Comparison of ENCODE assay signal across 15 cellular contexts in genomic region chr13:43127827-43128226, GRCh38.
A peak's percentile ranks its signal among the peaks of the same experiment; 100 is the strongest.
DNase-seq lines count a peak whose midpoint lies in the region; ATAC-seq and TF ChIP-seq lines count a peak whose summit lies in the region.
"Had no signal": no experiment of that assay in that cellular context is flagged by ENCODE, and none has a peak within 500 bp of the region (broad histone marks: within the 10 kb centered on the region; RNA-seq: fewer than 3 reads in every experiment).

No MANE protein-coding gene starts in this region.

- peak; percentile 49 for ATAC-seq in HG02884 (IDR thresholded peaks at IDR 0.05; ENCODE audit: unreplicated experiment)
- ATAC-seq: upper lobe of right lung had no signal

- H3K27ac ChIP-seq in caudate nucleus (ENCODE audit: low read depth, low read length): peak overlapping the region; percentile 9
- H3K27ac ChIP-seq: upper lobe of right lung had no signal

- H3K4me1 Mint-ChIP-seq in nephron progenitor cell: peaks cover 47% of the 10 kb centered on the region
- H3K4me1 Mint-ChIP-seq in activated T-helper 1 cell treated with anti-CD3 and anti-CD28 coated beads, Interleukin-12 subunit alpha, Interleukin-12 subunit beta, Interleukin-2, Interleukin-4 antibody, amounts not matched to agents 30 ng/mL and 10 ng/mL and 1 ng/mL, durations not matched to agents 14 hours and 24 hours and 36 hours (ENCODE audit: low read depth): peaks cover 11% of the 10 kb centered on the region

- peaks cover 2% of the 10 kb centered on the region for H3K27me3 Mint-ChIP-seq in nephron progenitor cell (ENCODE audit: low read depth, poor library complexity)
- peaks cover 3% of the 10 kb centered on the region for H3K27me3 Mint-ChIP-seq in activated T-helper 1 cell treated with anti-CD3 and anti-CD28 coated beads, Interleukin-12 subunit alpha, Interleukin-12 subunit beta, Interleukin-2, Interleukin-4 antibody, amounts not matched to agents 30 ng/mL and 10 ng/mL and 1 ng/mL, durations not matched to agents 14 hours and 24 hours and 36 hours (ENCODE audit: insufficient read depth)

- peak overlapping the region; percentile 11 for H3K4me3 Mint-ChIP-seq in nephron progenitor cell
- no peak overlapping the region for H3K4me3 Mint-ChIP-seq in activated T-helper 1 cell treated with anti-CD3 and anti-CD28 coated beads, Interleukin-12 subunit alpha, Interleukin-12 subunit beta, Interleukin-2, Interleukin-4 antibody, amounts not matched to agents 30 ng/mL and 10 ng/mL and 1 ng/mL, durations not matched to agents 14 hours and 24 hours and 36 hours

- no peaks in the 10 kb centered on the region for H3K9me3 Mint-ChIP-seq in nephron progenitor cell
- H3K9me3 Mint-ChIP-seq in activated T-helper 1 cell treated with anti-CD3 and anti-CD28 coated beads, Interleukin-12 subunit alpha, Interleukin-12 subunit beta, Interleukin-2, Interleukin-4 antibody, amounts not matched to agents 30 ng/mL and 10 ng/mL and 1 ng/mL, durations not matched to agents 14 hours and 24 hours and 36 hours: no peaks in the 10 kb centered on the region

- H3K36me3 Mint-ChIP-seq in nephron progenitor cell (ENCODE audit: low read depth): no peaks in the 10 kb centered on the region
- H3K36me3 Mint-ChIP-seq in activated T-helper 1 cell treated with anti-CD3 and anti-CD28 coated beads, Interleukin-12 subunit alpha, Interleukin-12 subunit beta, Interleukin-2, Interleukin-4 antibody, amounts not matched to agents 30 ng/mL and 10 ng/mL and 1 ng/mL, durations not matched to agents 14 hours and 24 hours and 36 hours (ENCODE audit: low read depth): no peaks in the 10 kb centered on the region

- H3K27ac Mint-ChIP-seq in nephron progenitor cell: peak overlapping the region; percentile 40
- no peak overlapping the region for H3K27ac Mint-ChIP-seq in activated T-helper 1 cell treated with anti-CD3 and anti-CD28 coated beads, Interleukin-12 subunit alpha, Interleukin-12 subunit beta, Interleukin-2, Interleukin-4 antibody, amounts not matched to agents 30 ng/mL and 10 ng/mL and 1 ng/mL, durations not matched to agents 14 hours and 24 hours and 36 hours

- intact Hi-C loops in activated T-helper 1 cell treated with anti-CD3 and anti-CD28 coated beads, Interleukin-12 subunit alpha, Interleukin-12 subunit beta, Interleukin-2, Interleukin-4 antibody, amounts not matched to agents 30 ng/mL and 10 ng/mL and 1 ng/mL, durations not matched to agents 14 hours and 24 hours and 36 hours (cut with micrococcal nuclease): no loop called here

- peak; percentile 30 for DNase-seq in GM10266 (ENCODE audit: extremely low spot score)
- DNase-seq in caudate nucleus (lab: John Stamatoyannopoulos, UW): peak in 1 of 61 donors; percentile 15
- DNase-seq in nephron progenitor cell: no peak
- DNase-seq in hepatic stellate cell (ENCODE audit: low spot score): no peak
- DNase-seq in activated T-helper 1 cell treated with anti-CD3 and anti-CD28 coated beads, Interleukin-12 subunit alpha, Interleukin-12 subunit beta, Interleukin-2, Interleukin-4 antibody, amounts not matched to agents 30 ng/mL and 10 ng/mL and 1 ng/mL, durations not matched to agents 14 hours and 24 hours and 36 hours (ENCODE audit: low spot score): no peak
- no peak for DNase-seq in NCI-H1105 treated with DMSO at 0.1 percent for 48 hours (lab: John Stamatoyannopoulos, UW)
- DNase-seq in T-helper 9 cell: no peak
- DNase-seq: activated T-cell treated with anti-CD3 and anti-CD28 coated beads, Interleukin-2, amount 50 U/mL, for 48 hours; DMS153; effector CD4-positive, alpha-beta T cell; NCI-H187; SIG-M5; stimulated activated CD4-positive, alpha-beta T cell treated with anti-CD3 and anti-CD28 coated beads, Interleukin-12 subunit alpha, Interleukin-12 subunit beta, amount 100 ng/mL, for 4 hours; upper lobe of right lung had no signal

- TF ChIP-seq CTCF in GM10266 (IDR thresholded peaks at IDR 0.05; ENCODE audit: control insufficient read depth, insufficient read depth, low read depth, missing control alignments) (no peak), nephron progenitor cell (IDR thresholded peaks at IDR 0.05) (no peak)
